9 cellular contexts compared by ENCODE assay signal in genomic region chr6:157272866-157273755, GRCh38. TPM values are rescaled to one million over a fixed set of nuclear protein-coding genes. Genes with fewer than 3 reads are reported as not detected.
DNase-seq lines count a peak whose midpoint lies in the region; ATAC-seq and TF ChIP-seq lines count a peak whose summit lies in the region.
"Had no signal": no experiment of that assay in that cellular context is flagged by ENCODE, and none has a peak within 500 bp of the region (broad histone marks: within the 10 kb centered on the region; RNA-seq: fewer than 3 reads in every experiment).

No MANE protein-coding gene starts in this region.

- peak overlapping the region; percentile 73; the same call in 1 of the 2 replicates for H2AFZ ChIP-seq in DND-41 (ENCODE audit: low read depth, low read length)

- H3K27me3 ChIP-seq in DND-41 (ENCODE audit: insufficient read depth, low read length, poor library complexity): peaks cover 21% of the 10 kb centered on the region
- H3K27me3 ChIP-seq in naive thymus-derived CD4-positive, alpha-beta T cell (ENCODE audit: control insufficient read depth in 2 of 2, insufficient read depth in 2 of 2, low read length in 2 of 2): no peaks in the 10 kb centered on the region

- H3K4me3 Mint-ChIP-seq in naive thymus-derived CD4-positive, alpha-beta T cell: peak overlapping the region in 9 of 10 donors; percentile 77 to 95 (median 85)

- H3K79me2 ChIP-seq in DND-41 (ENCODE audit: insufficient read depth, low read length): no peaks in the 10 kb centered on the region

- peaks cover 0 to 15% (median 0%) of the 10 kb centered on the region in 5 donors for H3K27me3 Mint-ChIP-seq in naive thymus-derived CD4-positive, alpha-beta T cell

- H3K27ac Mint-ChIP-seq in naive thymus-derived CD4-positive, alpha-beta T cell: peak overlapping the region in 8 of 9 donors; percentile 83 to 94 (median 90)

- POLR2A ChIA-PET in naive thymus-derived CD4-positive, alpha-beta T cell (lab: Charles Lee): interaction anchor here (0.6 to 2.6 kb wide), 9 partner anchors 28 to 1939 kb away, joined by 3 to 18 read pairs (median 4); no protein-coding TSS in a partner anchor

- H3K36me3 ChIP-seq in DND-41 (ENCODE audit: insufficient read depth, low read length): no peaks in the 10 kb centered on the region
- peaks cover 0 to 5% (median 0%) of the 10 kb centered on the region in 3 experiments for H3K36me3 ChIP-seq in naive thymus-derived CD4-positive, alpha-beta T cell (ENCODE audit: control insufficient read depth in 2 of 3, insufficient read depth in 3 of 3, low read length in 3 of 3)

- peaks cover 3% of the 10 kb centered on the region for H3K9me3 ChIP-seq in DND-41 (ENCODE audit: insufficient read depth, low read length, severe bottlenecking)
- H3K9me3 ChIP-seq in naive thymus-derived CD4-positive, alpha-beta T cell (ENCODE audit: control insufficient read depth in 2 of 3, low read length in 3 of 3): no peaks in the 10 kb centered on the region

- intact Hi-C loops in naive thymus-derived CD4-positive, alpha-beta T cell (cut with micrococcal nuclease): loop anchor here (5.0 to 10.0 kb wide), 3 partner anchors 876 to 1946 kb away; partner anchors contain the start of gene TMEM181 (in 1 of the 2)

- no peaks in the 10 kb centered on the region for H4K20me1 ChIP-seq in DND-41 (ENCODE audit: insufficient read depth, low read length)

- no peak overlapping the region for H3K27ac ChIP-seq in DND-41 (ENCODE audit: low read length)
- peak overlapping the region; percentile 93 for H3K27ac ChIP-seq in naive thymus-derived CD4-positive, alpha-beta T cell (ENCODE audit: low read depth, low read length)
- H3K27ac ChIP-seq: epithelial cell of prostate had no signal

- CTCF ChIA-PET in naive thymus-derived CD4-positive, alpha-beta T cell (lab: Charles Lee): interaction anchor here (0.7 to 2.2 kb wide), 5 partner anchors 36 to 51 kb away, joined by 4 to 6 read pairs (median 4); no protein-coding TSS in a partner anchor

- H3K9ac ChIP-seq in DND-41 (ENCODE audit: low read depth, low read length): peak overlapping the region; percentile 56; the same call in 1 of the 2 replicates

- H3K4me3 ChIP-seq in DND-41 (ENCODE audit: low read depth in 1 of 2, low read length in 2 of 2): peak overlapping the region in 1 of 2 experiments; percentile 82; a peak in 2 of 4 replicates
- peak overlapping the region; percentile 80 for H3K4me3 ChIP-seq in naive thymus-derived CD4-positive, alpha-beta T cell (ENCODE audit: low read length)

- ATAC-seq in DND-41 (ENCODE audit: insufficient read depth, low read depth): peak; percentile 34; the same call in 2 of the 3 replicates
- ATAC-seq in naive thymus-derived CD4-positive, alpha-beta T cell: peak; percentile 30
- no peak for ATAC-seq in esophagus mucosa
- no peak for ATAC-seq in HG03280 (IDR thresholded peaks at IDR 0.05; ENCODE audit: unreplicated experiment)
- ATAC-seq in GM21528 (IDR thresholded peaks at IDR 0.05; ENCODE audit: low FRiP score, unreplicated experiment): no peak
- ATAC-seq in HG03469 (IDR thresholded peaks at IDR 0.05; ENCODE audit: unreplicated experiment): no peak

- no peak for TF ChIP-seq CTCF in DND-41 (IDR thresholded peaks at IDR 0.05; ENCODE audit: borderline replicate concordance, extremely low read depth, low read length, poor library complexity, severe bottlenecking)

- peaks cover 0 to 6% (median 0%) of the 10 kb centered on the region in 5 donors for H3K36me3 Mint-ChIP-seq in naive thymus-derived CD4-positive, alpha-beta T cell

- H3K4me2 ChIP-seq in DND-41 (ENCODE audit: insufficient read depth, low read length): peak overlapping the region; percentile 96

- H3K4me1 ChIP-seq in DND-41 (ENCODE audit: insufficient read depth, low read length): peaks cover 20% of the 10 kb centered on the region
- peaks cover 6 to 7% of the 10 kb centered on the region in 2 donors for H3K4me1 ChIP-seq in naive thymus-derived CD4-positive, alpha-beta T cell (ENCODE audit: control insufficient read depth in 2 of 2, insufficient read depth in 2 of 2, low read length in 2 of 2)

- peaks cover 0 to 10% (median 7%) of the 10 kb centered on the region in 7 donors for H3K4me1 Mint-ChIP-seq in naive thymus-derived CD4-positive, alpha-beta T cell

- DNase-seq in DND-41 (peak; percentile 50), NAMALWA (ENCODE audit: low spot score) (peak; percentile 81)
- peak; percentile 22 for DNase-seq in activated naive CD4-positive, alpha-beta T cell treated with Interleukin-2 at 50 U/mL for 16 hours
- peak in 7 of 9 donors; percentile 12 to 63 (median 38) for DNase-seq in naive thymus-derived CD4-positive, alpha-beta T cell

- peaks cover 0 to 11% (median 2%) of the 10 kb centered on the region in 11 donors for H3K9me3 Mint-ChIP-seq in naive thymus-derived CD4-positive, alpha-beta T cell

RNA-seq across cellular contexts. Expression of gene TMEM242, which starts 50.2 kb away (rescaled TPM):
- 10 to 100 TPM; 11.6 to 15.6 (median 13.2) TPM for total RNA-seq in naive thymus-derived CD4-positive, alpha-beta T cell
- 10 to 100 TPM in 1 of 2 donors, 1 to 10 TPM in 1; 6.6 to 12.8 TPM for polyA plus RNA-seq in naive thymus-derived CD4-positive, alpha-beta T cell
- total RNA-seq in esophagus mucosa: 5.8 TPM

Comparison
In these comparisons a context has a peak if more than half of its experiments do, and no peak if none do; other contexts are left out.
1. ATAC-seq: peak in DND-41 (single experiment) and naive thymus-derived CD4-positive, alpha-beta T cell (single experiment); none in esophagus mucosa (single experiment), HG03280 (single experiment), GM21528 (single experiment) and HG03469 (single experiment).
2. DNase-seq: peak in every context shown above with its lines; median percentile 81 in NAMALWA; 50 in DND-41; 38 in naive thymus-derived CD4-positive, alpha-beta T cell; 22 in activated naive CD4-positive, alpha-beta T cell treated with Interleukin-2 at 50 U/mL for 16 hours.